In the genomic region with DNA sequence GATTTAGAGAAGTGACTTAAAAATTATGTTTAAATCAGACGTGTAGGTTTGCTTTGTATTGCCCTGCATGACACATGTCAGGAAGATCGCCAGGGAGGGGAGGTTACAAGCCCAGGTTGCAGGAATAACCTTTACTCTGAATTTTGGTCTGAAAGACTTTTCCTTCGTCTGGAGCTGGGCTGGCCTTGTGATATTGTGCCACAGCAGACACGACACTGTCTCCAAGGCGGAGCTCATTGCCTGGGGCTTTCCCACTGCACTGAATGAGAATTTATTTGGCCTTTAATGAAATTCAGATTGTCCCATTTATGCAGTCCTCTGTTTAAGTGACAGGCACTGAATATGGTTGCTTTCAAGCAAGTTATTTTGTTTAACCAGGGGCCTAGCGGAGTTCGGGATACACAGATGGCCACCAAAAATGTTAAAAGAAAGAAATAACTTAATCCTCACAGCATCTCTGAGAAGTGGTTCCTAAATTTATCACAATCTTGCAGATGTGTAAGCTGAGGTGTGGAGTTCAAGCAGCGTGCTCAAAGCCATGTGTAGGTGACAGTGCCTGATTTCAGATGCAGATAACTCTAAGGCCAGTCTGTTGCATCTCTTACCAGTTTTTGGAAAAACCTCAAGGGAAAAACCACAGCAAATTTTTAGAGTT, we compare ENCODE assay signal across 11 cellular contexts. TPM values are rescaled to one million over a fixed set of nuclear protein-coding genes. Genes with fewer than 3 reads are reported as not detected.
DNase-seq lines count a peak whose midpoint lies in the region; ATAC-seq and TF ChIP-seq lines count a peak whose summit lies in the region.
"Had no signal": no experiment of that assay in that cellular context is flagged by ENCODE, and none has a peak within 500 bp of the region (broad histone marks: within the 10 kb centered on the region; RNA-seq: fewer than 3 reads in every experiment).

No MANE protein-coding gene starts in this region.

- TF ChIP-seq CTCF in smooth muscle cell (IDR thresholded peaks at IDR 0.05; ENCODE audit: borderline replicate concordance, insufficient read depth, poor library complexity, severe bottlenecking) = no peak

- H3K36me3 ChIP-seq in smooth muscle cell (ENCODE audit: low read depth) = no peaks in the 10 kb centered on the region

- peak overlapping the region; percentile 78 for H3K4me3 Mint-ChIP-seq in T-helper 1 cell treated with Interleukin-12 subunit alpha and Interleukin-12 subunit beta and Interleukin-4 antibody, amounts not matched to agents 30 μg/mL and 1 μg/mL, for 36 hours
- peak overlapping the region; percentile 80 for H3K4me3 Mint-ChIP-seq in activated naive CD8-positive, alpha-beta T cell treated with anti-CD3 and anti-CD28 coated beads, Interleukin-2, amount 50 U/mL, for 24 hours
- H3K4me3 Mint-ChIP-seq: neural crest cell had no signal

- H2AFZ ChIP-seq in smooth muscle cell (ENCODE audit: low read depth) = no peak overlapping the region

- peak; percentile 57 for ATAC-seq in activated naive CD8-positive, alpha-beta T cell treated with anti-CD3 and anti-CD28 coated beads, Interleukin-2, amount 50 U/mL, for 24 hours
- ATAC-seq in Right ventricle myocardium superior (ENCODE audit: poor library complexity) (no peak), HG03139 (IDR thresholded peaks at IDR 0.05; ENCODE audit: unreplicated experiment) (no peak), GM21515 (IDR thresholded peaks at IDR 0.05; ENCODE audit: unreplicated experiment) (no peak)
- ATAC-seq: HCT116 had no signal

- peaks cover 62% of the 10 kb centered on the region for H3K36me3 Mint-ChIP-seq in T-helper 1 cell treated with Interleukin-12 subunit alpha and Interleukin-12 subunit beta and Interleukin-4 antibody, amounts not matched to agents 30 μg/mL and 1 μg/mL, for 36 hours (ENCODE audit: low read depth)
- H3K36me3 Mint-ChIP-seq in activated naive CD8-positive, alpha-beta T cell treated with anti-CD3 and anti-CD28 coated beads, Interleukin-2, amount 50 U/mL, for 24 hours (ENCODE audit: low read depth) = peaks cover 81% of the 10 kb centered on the region

- H3K4me2 ChIP-seq in smooth muscle cell = peak overlapping the region; percentile 43

- peak; percentile 97 for DNase-seq in GF-D8 (lab: John Stamatoyannopoulos, UW)
- peak; percentile 54 for DNase-seq in activated naive CD8-positive, alpha-beta T cell treated with anti-CD3 and anti-CD28 coated beads, Interleukin-2, amount 50 U/mL, for 24 hours
- no peak for DNase-seq in smooth muscle cell (lab: John Stamatoyannopoulos, UW; ENCODE audit: unreplicated experiment)
- DNase-seq in Right ventricle myocardium superior = no peak
- DNase-seq: dorsolateral prefrontal cortex, kidney glomerular epithelial cell had no signal

- H3K27ac Mint-ChIP-seq in T-helper 1 cell treated with Interleukin-12 subunit alpha and Interleukin-12 subunit beta and Interleukin-4 antibody, amounts not matched to agents 30 μg/mL and 1 μg/mL, for 36 hours = peak overlapping the region; percentile 87
- peak overlapping the region; percentile 92 for H3K27ac Mint-ChIP-seq in activated naive CD8-positive, alpha-beta T cell treated with anti-CD3 and anti-CD28 coated beads, Interleukin-2, amount 50 U/mL, for 24 hours

- no peaks in the 10 kb centered on the region for H3K9me3 ChIP-seq in smooth muscle cell (replicated peaks; ENCODE audit: low read depth)

- H3K79me2 ChIP-seq in smooth muscle cell (ENCODE audit: low read depth) = no peaks in the 10 kb centered on the region

- 63% methylated on average over 8 of the region's 8 CpGs for WGBS in smooth muscle cell (ENCODE audit: low lambda C conversion rate)

- H3K27ac ChIP-seq in smooth muscle cell (ENCODE audit: low read depth) = no peak overlapping the region
- H3K27ac ChIP-seq: dorsolateral prefrontal cortex had no signal

- no peaks in the 10 kb centered on the region for H4K20me1 ChIP-seq in smooth muscle cell (ENCODE audit: low read depth)

- no peaks in the 10 kb centered on the region for H3K9me3 Mint-ChIP-seq in T-helper 1 cell treated with Interleukin-12 subunit alpha and Interleukin-12 subunit beta and Interleukin-4 antibody, amounts not matched to agents 30 μg/mL and 1 μg/mL, for 36 hours
- no peaks in the 10 kb centered on the region for H3K9me3 Mint-ChIP-seq in activated naive CD8-positive, alpha-beta T cell treated with anti-CD3 and anti-CD28 coated beads, Interleukin-2, amount 50 U/mL, for 24 hours
- H3K9me3 Mint-ChIP-seq: neural crest cell had no signal

- no peaks in the 10 kb centered on the region for H3K27me3 ChIP-seq in smooth muscle cell (ENCODE audit: low read depth)
- H3K27me3 ChIP-seq: dorsolateral prefrontal cortex had no signal

- intact Hi-C loops in Right ventricle myocardium superior (cut with DNase I) = no loop called here

- H3K27me3 Mint-ChIP-seq in T-helper 1 cell treated with Interleukin-12 subunit alpha and Interleukin-12 subunit beta and Interleukin-4 antibody, amounts not matched to agents 30 μg/mL and 1 μg/mL, for 36 hours (ENCODE audit: low read depth) = no peaks in the 10 kb centered on the region
- no peaks in the 10 kb centered on the region for H3K27me3 Mint-ChIP-seq in activated naive CD8-positive, alpha-beta T cell treated with anti-CD3 and anti-CD28 coated beads, Interleukin-2, amount 50 U/mL, for 24 hours

- H3K4me3 ChIP-seq in smooth muscle cell = no peak overlapping the region
- H3K4me3 ChIP-seq: dorsolateral prefrontal cortex had no signal

- peaks cover 79% of the 10 kb centered on the region for H3K4me1 Mint-ChIP-seq in T-helper 1 cell treated with Interleukin-12 subunit alpha and Interleukin-12 subunit beta and Interleukin-4 antibody, amounts not matched to agents 30 μg/mL and 1 μg/mL, for 36 hours (ENCODE audit: low read depth)
- H3K4me1 Mint-ChIP-seq in activated naive CD8-positive, alpha-beta T cell treated with anti-CD3 and anti-CD28 coated beads, Interleukin-2, amount 50 U/mL, for 24 hours = peaks cover 96% of the 10 kb centered on the region

- H3K4me1 ChIP-seq in smooth muscle cell (ENCODE audit: low read depth) = no peaks in the 10 kb centered on the region

- H3K9ac ChIP-seq in smooth muscle cell (ENCODE audit: low read depth) = no peak overlapping the region

- H3F3A ChIP-seq in smooth muscle cell (ENCODE audit: low read depth) = no peaks in the 10 kb centered on the region

RNA-seq across cellular contexts. Expression of gene RHOH, which starts 45.2 kb away (rescaled TPM):
- total RNA-seq in smooth muscle cell (not detected in 2 replicates), Right ventricle myocardium superior (0.38 TPM)
- 0.46 TPM in 1 of 2 replicates, not detected in the other for polyA plus RNA-seq in smooth muscle cell

Comparison
In these comparisons a context has a peak if more than half of its experiments do, and no peak if none do; other contexts are left out.
1. DNase-seq: peak in GF-D8 (single experiment) and activated naive CD8-positive, alpha-beta T cell treated with anti-CD3 and anti-CD28 coated beads, Interleukin-2, amount 50 U/mL, for 24 hours (single experiment); none in smooth muscle cell (single experiment) and Right ventricle myocardium superior (single experiment).